Comparison of ENCODE assay signal across 9 cellular contexts in genomic region chr17:82863646-82863940, GRCh38. TPM values are rescaled to one million over a fixed set of nuclear protein-coding genes. Genes with fewer than 3 reads are reported as not detected.
DNase-seq lines count a peak whose midpoint lies in the region; ATAC-seq and TF ChIP-seq lines count a peak whose summit lies in the region.
"Had no signal": no experiment of that assay in that cellular context is flagged by ENCODE, and none has a peak within 500 bp of the region (broad histone marks: within the 10 kb centered on the region; RNA-seq: fewer than 3 reads in every experiment).

No MANE protein-coding gene starts in this region.

- no peak for TF ChIP-seq EP300 in upper lobe of left lung (IDR thresholded peaks at IDR 0.05)

- H3K27ac ChIP-seq in MM.1S (ENCODE audit: low read length) (peak overlapping the region; percentile 85), trophoblast cell (ENCODE audit: low read depth, low read length) (peak overlapping the region; percentile 6), upper lobe of left lung (peak overlapping the region in 1 of 4 donors; percentile 70), tibial artery (no peak overlapping the region)

- peaks cover 18% of the 10 kb centered on the region for H3F3A ChIP-seq in MM.1S (ENCODE audit: insufficient read depth, low read length)

- peak overlapping the region; percentile 25 for H2AK5ac ChIP-seq in trophoblast cell (ENCODE audit: low read length)

- peaks cover 49% of the 10 kb centered on the region for H3K79me1 ChIP-seq in trophoblast cell (ENCODE audit: low read length)

- H3K9me3 ChIP-seq in MM.1S (replicated peaks; ENCODE audit: insufficient read depth, low read length) (no peaks in the 10 kb centered on the region), trophoblast cell (ENCODE audit: insufficient read depth, low read depth, low read length) (peaks cover 3% of the 10 kb centered on the region), upper lobe of left lung (no peaks in the 10 kb centered on the region), tibial artery (no peaks in the 10 kb centered on the region)

- H2BK120ac ChIP-seq in trophoblast cell (ENCODE audit: insufficient read depth, low read length, poor library complexity): peak overlapping the region; percentile 6

- WGBS in trophoblast cell (ENCODE audit: extremely low coverage, insufficient coverage, insufficient read length): no CpG with 5 or more reads among the region's 4 CpGs
- 78 to 82% methylated on average over 2 to 4 of the region's 4 CpGs for WGBS in upper lobe of left lung, 2 donors

- no peak overlapping the region for H2AFZ ChIP-seq in MM.1S (ENCODE audit: low read length)
- no peak overlapping the region for H2AFZ ChIP-seq in trophoblast cell (ENCODE audit: insufficient read depth, low read length, poor library complexity)

- H4K20me1 ChIP-seq in MM.1S (ENCODE audit: insufficient read depth, low read length): no peaks in the 10 kb centered on the region

- TF ChIP-seq CTCF in GM12872 (IDR thresholded peaks at IDR 0.05; ENCODE audit: insufficient read depth, low read depth, low read length) (0 out of 3 replicates have a peak, but pooled peaks have one; percentile 18), MM.1S (IDR thresholded peaks at IDR 0.05; ENCODE audit: low read length) (no peak), brain (conservative IDR thresholded peaks at IDR 0.05) (no peak), upper lobe of left lung (IDR thresholded peaks at IDR 0.05) (no peak), tibial artery (IDR thresholded peaks at IDR 0.05) (no peak)

- H4K91ac ChIP-seq in trophoblast cell (ENCODE audit: low read depth, low read length): peak overlapping the region; percentile 74

- H3K27ac Mint-ChIP-seq in brain: peak overlapping the region in 4 of 5 experiments; percentile 82 to 96 (median 89)

- no peak overlapping the region for H3K4ac ChIP-seq in trophoblast cell (ENCODE audit: low read depth, low read length)

- peak overlapping the region; percentile 51 for H2BK12ac ChIP-seq in trophoblast cell (ENCODE audit: low read length)

- intact Hi-C loops in tibial artery (cut with DNase I; ENCODE audit: low total_unique reads): no loop called here

- H4K8ac ChIP-seq in trophoblast cell (ENCODE audit: low read depth, low read length): peak overlapping the region; percentile 12

- no peaks in the 10 kb centered on the region for H3K36me3 ChIP-seq in MM.1S (replicated peaks; ENCODE audit: insufficient read depth, low read length)
- no peaks in the 10 kb centered on the region for H3K36me3 ChIP-seq in trophoblast cell (ENCODE audit: control insufficient read depth in 1 of 2, insufficient read depth in 2 of 2, low read length in 2 of 2)
- H3K36me3 ChIP-seq in upper lobe of left lung: peaks cover 0 to 14% (median 0%) of the 10 kb centered on the region in 4 donors
- H3K36me3 ChIP-seq in tibial artery: peaks cover 0 to 5% (median 0%) of the 10 kb centered on the region in 3 donors

- peaks cover 89% of the 10 kb centered on the region for H3K4me1 Mint-ChIP-seq in brain

- no peak overlapping the region for H4K12ac ChIP-seq in trophoblast cell (ENCODE audit: low read depth, low read length)

- H3K4me1 ChIP-seq in MM.1S (ENCODE audit: low read length) (peaks cover 24% of the 10 kb centered on the region), trophoblast cell (ENCODE audit: control insufficient read depth in 1 of 2, insufficient read depth in 2 of 2, low read length in 2 of 2) (peaks cover 69 to 72% of the 10 kb centered on the region in 2 experiments), upper lobe of left lung (peaks cover 6 to 28% (median 25%) of the 10 kb centered on the region in 4 donors), tibial artery (peaks cover 0 to 42% (median 0%) of the 10 kb centered on the region in 4 donors)

- peaks cover 0 to 4% (median 0%) of the 10 kb centered on the region in 5 experiments for H3K9me3 Mint-ChIP-seq in brain

- H2BK5ac ChIP-seq in trophoblast cell (ENCODE audit: low read depth, low read length, poor library complexity): peak overlapping the region; percentile 3

- H3K9ac ChIP-seq in MM.1S (ENCODE audit: low read length): peak overlapping the region; percentile 44; the same call in 1 of the 2 replicates
- H3K9ac ChIP-seq in trophoblast cell (ENCODE audit: low read length): no peak overlapping the region

- peaks cover 1% of the 10 kb centered on the region for H3K36me3 Mint-ChIP-seq in brain

- H3K18ac ChIP-seq in trophoblast cell (ENCODE audit: low read length): peak overlapping the region; percentile 19

- H3K4me3 Mint-ChIP-seq in brain: peak overlapping the region in 1 of 5 experiments; percentile 19

- no peaks in the 10 kb centered on the region for H3K27me3 Mint-ChIP-seq in brain

- DNase-seq in MM.1S (no peak), trophoblast cell (no peak), DMS153 (lab: John Stamatoyannopoulos, UW) (no peak), upper lobe of left lung (no peak), tibial artery (no peak)

- peak overlapping the region; percentile 8 for H3K14ac ChIP-seq in trophoblast cell (ENCODE audit: low read length)

- no peaks in the 10 kb centered on the region for H3K9me2 ChIP-seq in MM.1S (replicated peaks; ENCODE audit: insufficient read depth, low read length)

- H3K79me2 ChIP-seq in MM.1S (ENCODE audit: low read length) (peaks cover 16% of the 10 kb centered on the region), trophoblast cell (ENCODE audit: control insufficient read depth, insufficient read depth, low read length, poor library complexity) (peaks cover 17% of the 10 kb centered on the region)

- ATAC-seq in upper lobe of left lung (ENCODE audit: low FRiP score in 2 of 2): no peak
- ATAC-seq: right cardiac atrium, Right ventricle myocardium inferior had no signal

- H3K27me3 ChIP-seq in MM.1S (replicated peaks; ENCODE audit: insufficient read depth, low read length) (no peaks in the 10 kb centered on the region), trophoblast cell (ENCODE audit: insufficient read depth, low read length) (no peaks in the 10 kb centered on the region), upper lobe of left lung (no peaks in the 10 kb centered on the region), tibial artery (no peaks in the 10 kb centered on the region)

- no peak overlapping the region for H3K23ac ChIP-seq in trophoblast cell (ENCODE audit: low read length)

- H3K4me3 ChIP-seq in MM.1S (ENCODE audit: low read length): no peak overlapping the region
- H3K4me3 ChIP-seq in trophoblast cell (ENCODE audit: low read depth, low read length): no peak overlapping the region
- no peak overlapping the region for H3K4me3 ChIP-seq in upper lobe of left lung
- no peak overlapping the region for H3K4me3 ChIP-seq in tibial artery

- H3K4me2 ChIP-seq in MM.1S (ENCODE audit: low read depth, low read length) (peak overlapping the region; percentile 53), trophoblast cell (ENCODE audit: low read length) (peak overlapping the region; percentile 11)

- no peak for TF ChIP-seq POLR2A in upper lobe of left lung (IDR thresholded peaks at IDR 0.05)

RNA-seq across cellular contexts. Expression of gene ZNF750, which starts 23.8 kb away (rescaled TPM):
- 0.31 TPM for polyA plus RNA-seq in brain (ENCODE audit: insufficient read depth, low read depth, low replicate concordance)
- 28.8 and 29.8 TPM in 2 replicates for polyA plus RNA-seq in trophoblast cell (2013)
- total RNA-seq in upper lobe of left lung: 10 to 100 TPM in 2 of 6 donors, 1 to 10 TPM in 4; 2.9 to 14.4 (median 6.9) TPM
- total RNA-seq: right cardiac atrium, Right ventricle myocardium inferior had no signal

Comparison
In these comparisons a context has a peak if more than half of its experiments do, and no peak if none do; other contexts are left out.
1. H3K27ac ChIP-seq: peak in MM.1S (single experiment) and trophoblast cell (single experiment); none in tibial artery (0 of 2).